In genomic region chr7:108079291-108080057, GRCh38 we compare ENCODE assay signal across 11 cellular contexts. TPM values are rescaled to one million over a fixed set of nuclear protein-coding genes. Genes with fewer than 3 reads are reported as not detected.
A peak's percentile ranks its signal among the peaks of the same experiment; 100 is the strongest.
DNase-seq lines count a peak whose midpoint lies in the region; ATAC-seq and TF ChIP-seq lines count a peak whose summit lies in the region.
"Had no signal": no experiment of that assay in that cellular context is flagged by ENCODE, and none has a peak within 500 bp of the region (broad histone marks: within the 10 kb centered on the region; RNA-seq: fewer than 3 reads in every experiment).

No MANE protein-coding gene starts in this region.

- POLR2A ChIA-PET in PC-3 (lab: Charles Lee; ENCODE audit: unreplicated experiment): no interaction called here

- peaks cover 5% of the 10 kb centered on the region for H3K36me3 Mint-ChIP-seq in osteocyte (ENCODE audit: unreplicated experiment)

- DNase-seq in EL: peak; percentile 88
- DNase-seq in PC-3: peak; percentile 70
- no peak for DNase-seq in esophagus muscularis mucosa (ENCODE audit: extremely low spot score)
- no peak for DNase-seq in osteocyte (ENCODE audit: extremely low spot score, unreplicated experiment)
- no peak for DNase-seq in stimulated activated CD4-positive, alpha-beta T cell treated with anti-CD3 and anti-CD28 coated beads, Interleukin-2, amount 100 ng/mL, for 48 hours
- no peak for DNase-seq in activated CD4-positive, alpha-beta T cell treated with anti-CD3 and anti-CD28 coated beads for 1 hour
- DNase-seq in nucleus accumbens (lab: John Stamatoyannopoulos, UW): no peak
- no peak for DNase-seq in effector CD8-positive, alpha-beta T cell (lab: John Stamatoyannopoulos, UW)
- DNase-seq: left cardiac atrium; NCI-H2227 treated with DMSO at 0.1 percent for 48 hours; stimulated activated naive CD8-positive, alpha-beta T cell treated with anti-CD3 and anti-CD28 coated beads, Interleukin-15, Interleukin-2, amounts not matched to agents 100 U/mL and 50 U/mL, for 24 hours had no signal

- CTCF ChIA-PET in PC-3 (lab: Charles Lee): interaction anchor here (0.6 kb wide), 1 partner anchor 63 kb away, joined by 4 read pairs; no protein-coding TSS in a partner anchor

- H3K27ac ChIP-seq in PC-3 (ENCODE audit: low read length): peak overlapping the region; percentile 38
- H3K27ac ChIP-seq in esophagus muscularis mucosa (replicated peaks in 1 of 4): peak overlapping the region; percentile 48 to 70 (median 64)

- H3K4me1 Mint-ChIP-seq in osteocyte (ENCODE audit: unreplicated experiment): peaks cover 48% of the 10 kb centered on the region

- TF ChIP-seq CTCF in PC-3 (conservative IDR thresholded peaks at IDR 0.05; ENCODE audit: low read depth, low read length) (no peak), esophagus muscularis mucosa (IDR thresholded peaks at IDR 0.05) (no peak), osteocyte (IDR thresholded peaks at IDR 0.05) (no peak)

- peak overlapping the region; percentile 80 for H2AFZ ChIP-seq in PC-3 (ENCODE audit: low read length)

- no peaks in the 10 kb centered on the region for H4K20me1 ChIP-seq in PC-3 (ENCODE audit: low read length)

- 0 out of 2 replicates have a peak overlapping the region, but pooled peaks have one; percentile 13 for H3K4me3 ChIP-seq in PC-3 (ENCODE audit: low read length)
- no peak overlapping the region for H3K4me3 ChIP-seq in esophagus muscularis mucosa

- BruUV-seq in PC-3 (replicated peaks; lab: Mats Ljungman, UMichigan): no TSS peak

- H3K36me3 ChIP-seq in PC-3 (ENCODE audit: low read depth, low read length) (no peaks in the 10 kb centered on the region), esophagus muscularis mucosa (no peaks in the 10 kb centered on the region)

- peak overlapping the region; percentile 92 for H3K27ac Mint-ChIP-seq in osteocyte (ENCODE audit: unreplicated experiment)

- H3K9me3 ChIP-seq in PC-3 (ENCODE audit: low read length) (peaks cover 5% of the 10 kb centered on the region; the same call in 1 of the 2 replicates), esophagus muscularis mucosa (peaks cover 0 to 5% (median 0%) of the 10 kb centered on the region in 4 donors)

- H3K9ac ChIP-seq in PC-3 (ENCODE audit: low read length): no peak overlapping the region; the same call in 1 of the 2 replicates

- peak overlapping the region; percentile 70 for H3K4me2 ChIP-seq in PC-3 (ENCODE audit: low read length)

- H3K9me2 ChIP-seq in PC-3 (replicated peaks; ENCODE audit: low read length): no peaks in the 10 kb centered on the region

- peaks cover 6% of the 10 kb centered on the region for H3K9me3 Mint-ChIP-seq in osteocyte (ENCODE audit: unreplicated experiment)

- no peak for TF ChIP-seq POLR2A in esophagus muscularis mucosa (IDR thresholded peaks at IDR 0.05; ENCODE audit: low read depth)

- peak overlapping the region; percentile 17 for H3K4me3 Mint-ChIP-seq in osteocyte (ENCODE audit: unreplicated experiment)

- H3K79me2 ChIP-seq in PC-3 (ENCODE audit: low read length): no peaks in the 10 kb centered on the region

- intact Hi-C loops in PC-3 (cut with micrococcal nuclease) (no loop called here), esophagus muscularis mucosa (cut with DNase I) (no loop called here)

- no peak for TF ChIP-seq EP300 in esophagus muscularis mucosa (IDR thresholded peaks at IDR 0.05)

- peaks cover 29% of the 10 kb centered on the region for H3K4me1 ChIP-seq in PC-3 (ENCODE audit: insufficient read depth, low read length)
- H3K4me1 ChIP-seq in esophagus muscularis mucosa: peaks cover 0 to 42% (median 25%) of the 10 kb centered on the region in 4 donors

- no peaks in the 10 kb centered on the region for H3K27me3 Mint-ChIP-seq in osteocyte (ENCODE audit: unreplicated experiment)

- WGBS in esophagus muscularis mucosa: 42% methylated on average over 6 of the region's 6 CpGs

- H3K27me3 ChIP-seq in PC-3 (ENCODE audit: low read length) (no peaks in the 10 kb centered on the region), esophagus muscularis mucosa (no peaks in the 10 kb centered on the region)

- no peaks in the 10 kb centered on the region for H3F3A ChIP-seq in PC-3 (ENCODE audit: low read length, unreplicated experiment)

- ATAC-seq in PC-3: peak; percentile 96
- ATAC-seq: stimulated activated naive CD8-positive, alpha-beta T cell treated with anti-CD3 and anti-CD28 coated beads, Interleukin-15, Interleukin-2, amounts not matched to agents 100 U/mL and 50 U/mL, for 24 hours had no signal

RNA-seq across cellular contexts. Expression of gene LAMB4, which starts 50.7 kb away (rescaled TPM):
- 0.04 TPM in 1 of 2 replicates, not detected in the other for total RNA-seq in PC-3 (2014; rRNA removed)
- 1 to 10 TPM in 2 of 4 donors, under 1 TPM in 1, not detected in 1; 0.75 to 2.6 (median 1.7) TPM for total RNA-seq in esophagus muscularis mucosa
- 0.75 and 1.1 TPM in 2 replicates for total RNA-seq in osteocyte

Comparison
In these comparisons a context has a peak if more than half of its experiments do, and no peak if none do; other contexts are left out.
1. DNase-seq: peak in EL (single experiment) and PC-3 (single experiment); none in esophagus muscularis mucosa (single experiment), osteocyte (single experiment), stimulated activated CD4-positive, alpha-beta T cell treated with anti-CD3 and anti-CD28 coated beads, Interleukin-2, amount 100 ng/mL, for 48 hours (0 of 2), activated CD4-positive, alpha-beta T cell treated with anti-CD3 and anti-CD28 coated beads for 1 hour (single experiment), nucleus accumbens (0 of 56) and effector CD8-positive, alpha-beta T cell (single experiment).